ENCODE assay signal across 3 cellular contexts in genomic region chr5:178274826-178275537, GRCh38.
TF ChIP-seq lines count a peak whose summit lies in the region.

No MANE protein-coding gene starts in this region.

TF ChIP-seq in Ishikawa, 13 proteins besides CTCF, POLR2A, EP300 and RAD21:
- TF ChIP-seq ZBTB7A (IDR thresholded peaks at IDR 0.05; ENCODE audit: low read depth) (0 out of 2 replicates have a peak, but pooled peaks have one; percentile 10), USF1 (IDR thresholded peaks at IDR 0.05) (no peak)
TF ChIP-seq in Ishikawa: peak in this region for 1.

TF ChIP-seq in H1, 55 proteins besides CTCF, POLR2A, EP300 and RAD21:
- no peak for TF ChIP-seq RXRA (IDR thresholded peaks at IDR 0.05; ENCODE audit: insufficient read depth, low read depth, low read length)
- no peak for TF ChIP-seq BACH1 (IDR thresholded peaks at IDR 0.05; ENCODE audit: low read length)
- no peak for TF ChIP-seq KDM1A (IDR thresholded peaks at IDR 0.05; ENCODE audit: borderline replicate concordance, low read length)
- TF ChIP-seq YY1 (IDR thresholded peaks at IDR 0.05; ENCODE audit: low read depth, low read length) = no peak
- TF ChIP-seq TAF7 (optimal IDR thresholded peaks at IDR 0.05; ENCODE audit: borderline replicate concordance, low read depth, low read length) = no peak

TF ChIP-seq in SK-N-SH, 30 proteins besides CTCF, POLR2A, EP300 and RAD21:
- TF ChIP-seq PBX3 (IDR thresholded peaks at IDR 0.05) = no peak
TF ChIP-seq in SK-N-SH: peak in this region for 0.
